ENCODE assay signal across 8 cellular contexts in genomic region chr5:132459983-132460834, GRCh38. TPM values are rescaled to one million over a fixed set of nuclear protein-coding genes. Genes with fewer than 3 reads are reported as not detected.
DNase-seq lines count a peak whose midpoint lies in the region; ATAC-seq and TF ChIP-seq lines count a peak whose summit lies in the region.

No MANE protein-coding gene starts in this region.

- no peaks in the 10 kb centered on the region for H3K79me2 ChIP-seq in GM23248 (ENCODE audit: insufficient read depth)
- no peaks in the 10 kb centered on the region for H3K79me2 ChIP-seq in neural progenitor cell (ENCODE audit: low read depth)

- no peaks in the 10 kb centered on the region for H3K27me3 ChIP-seq in GM23248 (replicated peaks; ENCODE audit: insufficient read depth)
- H3K27me3 ChIP-seq in heart left ventricle, result no peaks in the 10 kb centered on the region
- no peaks in the 10 kb centered on the region for H3K27me3 ChIP-seq in esophagus squamous epithelium
- H3K27me3 ChIP-seq in neural progenitor cell, result no peaks in the 10 kb centered on the region

- TF ChIP-seq CTCF in heart left ventricle (IDR thresholded peaks at IDR 0.05), result peak in 3 of 12 donors; percentile 14 to 22 (median 20)
- peak in 3 of 6 experiments; percentile 5 to 52 (median 35) for TF ChIP-seq CTCF in esophagus squamous epithelium (IDR thresholded peaks at IDR 0.05)
- TF ChIP-seq CTCF in neural progenitor cell (IDR thresholded peaks at IDR 0.05), result no peak

- no peaks in the 10 kb centered on the region for H3K9me3 ChIP-seq in GM23248 (ENCODE audit: low read depth)
- H3K9me3 ChIP-seq in heart left ventricle, result no peaks in the 10 kb centered on the region
- no peaks in the 10 kb centered on the region for H3K9me3 ChIP-seq in esophagus squamous epithelium
- no peaks in the 10 kb centered on the region for H3K9me3 ChIP-seq in neural progenitor cell (ENCODE audit: low read depth)

- no peaks in the 10 kb centered on the region for H3K36me3 Mint-ChIP-seq in neural progenitor cell

- WGBS in GM23248 (ENCODE audit: low coverage in 1 of 2, low lambda C conversion rate in 2 of 2, missing lambda C conversion rate in 2 of 2), 2 experiments, result 86 to 92% methylated on average over 8 of the region's 8 CpGs
- WGBS in heart left ventricle, 4 donors, result 64 to 77% (median 71%) methylated on average over 5 to 8 of the region's 8 CpGs
- 71 to 77% methylated on average over 7 of the region's 8 CpGs for WGBS in esophagus squamous epithelium, 2 donors

- no peaks in the 10 kb centered on the region for H3K9me3 Mint-ChIP-seq in neural progenitor cell

- H2AFZ ChIP-seq in GM23248 (no peak overlapping the region), neural progenitor cell (replicated peaks) (no peak overlapping the region)

- TF ChIP-seq POLR2A in heart left ventricle (IDR thresholded peaks at IDR 0.05) (no peak), esophagus squamous epithelium (IDR thresholded peaks at IDR 0.05) (no peak)

- DNase-seq in A172 (ENCODE audit: low spot score) (peak; percentile 47), GM23248 (no peak), SK-MEL-5 (ENCODE audit: low read depth, low spot score) (peak; percentile 28), heart left ventricle (peak in 4 of 5 donors; percentile 45 to 79 (median 68)), esophagus squamous epithelium (lab: John Stamatoyannopoulos, UW) (no peak), neural progenitor cell (ENCODE audit: low spot score) (no peak)

- H3K27ac Mint-ChIP-seq in neural progenitor cell, result no peak overlapping the region

- ATAC-seq in heart left ventricle (peak; percentile 18 to 70 (median 58)), GM21529 (IDR thresholded peaks at IDR 0.05; ENCODE audit: unreplicated experiment) (no peak), HG03469 (IDR thresholded peaks at IDR 0.05; ENCODE audit: unreplicated experiment) (no peak)

- no peak overlapping the region for H3K4me2 ChIP-seq in GM23248 (ENCODE audit: unreplicated experiment)
- H3K4me2 ChIP-seq in neural progenitor cell, result no peak overlapping the region

- H4K20me1 ChIP-seq in GM23248 (ENCODE audit: insufficient read depth) (no peaks in the 10 kb centered on the region), neural progenitor cell (ENCODE audit: low read depth) (no peaks in the 10 kb centered on the region)

- H3K27me3 Mint-ChIP-seq in neural progenitor cell (ENCODE audit: insufficient read depth, low read depth), result no peaks in the 10 kb centered on the region

- in situ Hi-C loops in GM23248 (cut with MboI) (no loop called here), SK-MEL-5 (cut with HindIII; ENCODE audit: low pct_unique_long_range_greater_than_20kb, low sequenced_read_pairs) (no loop called here)

- no peak overlapping the region for H3K4me3 Mint-ChIP-seq in neural progenitor cell

- intact Hi-C loops in heart left ventricle (cut with DNase I), result loop anchor here in 1 of 10 donors (5.0 kb wide), 1 partner anchor 33 kb away; no protein-coding TSS in a partner anchor
- intact Hi-C loops in esophagus squamous epithelium (cut with DNase I), result no loop called here

- H3K36me3 ChIP-seq in GM23248 (ENCODE audit: low read depth) (no peaks in the 10 kb centered on the region), heart left ventricle (peaks cover 0 to 18% (median 0%) of the 10 kb centered on the region in 9 donors), esophagus squamous epithelium (no peaks in the 10 kb centered on the region), neural progenitor cell (no peaks in the 10 kb centered on the region)

- no peak overlapping the region for H3K9ac ChIP-seq in GM23248
- H3K9ac ChIP-seq in neural progenitor cell, result no peak overlapping the region

- H3K4me1 ChIP-seq in GM23248 (ENCODE audit: insufficient read depth) (peaks cover 55% of the 10 kb centered on the region), heart left ventricle (peaks cover 19 to 99% (median 70%) of the 10 kb centered on the region in 12 donors), esophagus squamous epithelium (peaks cover 52 to 94% (median 63%) of the 10 kb centered on the region in 3 donors), neural progenitor cell (peaks cover 20% of the 10 kb centered on the region)

- H3F3A ChIP-seq in GM23248 (ENCODE audit: insufficient read depth), result peaks cover 39% of the 10 kb centered on the region
- no peaks in the 10 kb centered on the region for H3F3A ChIP-seq in neural progenitor cell (ENCODE audit: low read depth)

- no peaks in the 10 kb centered on the region for H3K9me2 ChIP-seq in GM23248 (ENCODE audit: insufficient read depth)

- no peak overlapping the region for H3K4me3 ChIP-seq in GM23248
- no peak overlapping the region for H3K4me3 ChIP-seq in heart left ventricle
- no peak overlapping the region for H3K4me3 ChIP-seq in esophagus squamous epithelium
- H3K4me3 ChIP-seq in neural progenitor cell, result no peak overlapping the region

- peak overlapping the region; percentile 99 for H3K27ac ChIP-seq in GM23248
- H3K27ac ChIP-seq in heart left ventricle, result peak overlapping the region in 7 of 12 donors; percentile 6 to 98 (median 37)
- peak overlapping the region in 2 of 4 donors; percentile 78 to 87 for H3K27ac ChIP-seq in esophagus squamous epithelium
- no peak overlapping the region for H3K27ac ChIP-seq in neural progenitor cell

- H3K4me1 Mint-ChIP-seq in neural progenitor cell, result peaks cover 45% of the 10 kb centered on the region

RNA-seq across cellular contexts. Expression of gene IRF1, which starts 30.4 kb away (rescaled TPM):
- total RNA-seq in A172 (2014; rRNA removed; shearing (Covaris generic)), result 4.0 and 9.1 TPM in 2 replicates
- 6.2 and 10.4 TPM in 2 replicates for total RNA-seq in GM23248 (2014; rRNA removed; shearing (Covaris generic))
- polyA plus RNA-seq in GM23248 (2016; fragmentation: Nextera tagmentation; extraction: Ambion mirVana) (21.7 and 22.2 TPM in 2 replicates), heart left ventricle (10 to 100 TPM in 1 of 2 donors, 1 to 10 TPM in 1; 7.5 to 12.2 TPM)
- 1.2 and 1.8 TPM in 2 replicates for total RNA-seq in SK-MEL-5 (2014; rRNA removed; shearing (Covaris generic))
- polyA plus RNA-seq in SK-MEL-5 (2015; cell fraction: cytosol; rRNA removed), result 6.4 and 6.7 TPM in 2 replicates
- polyA plus RNA-seq in SK-MEL-5 (2015; cell fraction: nucleus; rRNA removed), result 4.9 and 5.3 TPM in 2 replicates
- total RNA-seq in heart left ventricle (100 to 1,000 TPM in 1 of 9 donors, 10 to 100 TPM in 7, 1 to 10 TPM in 1; 9.2 to 190 (median 18.4) TPM), esophagus squamous epithelium (10 to 100 TPM in 2 of 4 donors, 1 to 10 TPM in 2; 8.3 to 52.9 (median 13.1) TPM), neural progenitor cell (ENCODE audit: low replicate concordance) (3.7 and 7.1 TPM in 2 replicates)

Comparison
In these comparisons a context has a peak if more than half of its experiments do, and no peak if none do; other contexts are left out.
1. DNase-seq: peak in A172 (single experiment), SK-MEL-5 (single experiment) and heart left ventricle (4 of 5); none in GM23248 (single experiment), esophagus squamous epithelium (single experiment) and neural progenitor cell (single experiment).
2. ATAC-seq: peak in heart left ventricle (4 of 4); none in GM21529 (single experiment) and HG03469 (single experiment).